ENCODE assay signal across 1 cellular context in the genomic region with DNA sequence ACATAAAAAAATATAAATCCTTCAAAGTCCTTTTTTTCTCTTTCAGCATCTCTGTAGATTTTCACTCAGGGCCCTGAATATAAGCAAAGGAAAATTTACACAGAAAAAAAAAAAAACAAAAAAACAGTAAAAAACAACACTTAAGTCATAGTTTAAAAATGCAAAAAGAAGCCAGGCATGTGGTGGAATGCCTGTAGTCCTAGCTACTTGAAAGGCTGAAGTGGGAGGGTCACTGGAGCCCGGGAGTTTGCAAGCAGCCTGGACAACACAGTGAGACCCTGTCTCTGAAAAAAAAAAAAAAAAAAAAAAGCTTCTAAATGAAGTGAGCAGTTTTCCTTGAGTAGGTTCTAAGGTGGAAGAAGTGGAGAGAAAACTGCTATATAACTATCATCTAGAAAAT.
TF ChIP-seq lines count a peak whose summit lies in the region.

No MANE protein-coding gene starts in this region.

TF ChIP-seq in HepG2, 621 proteins besides CTCF, POLR2A, EP300 and RAD21 (continued from another document):
- TF ChIP-seq KDM3A (CRISPR knock-in tag; IDR thresholded peaks at IDR 0.05; ENCODE audit: low read depth): no peak
- TF ChIP-seq, protein P1, sequence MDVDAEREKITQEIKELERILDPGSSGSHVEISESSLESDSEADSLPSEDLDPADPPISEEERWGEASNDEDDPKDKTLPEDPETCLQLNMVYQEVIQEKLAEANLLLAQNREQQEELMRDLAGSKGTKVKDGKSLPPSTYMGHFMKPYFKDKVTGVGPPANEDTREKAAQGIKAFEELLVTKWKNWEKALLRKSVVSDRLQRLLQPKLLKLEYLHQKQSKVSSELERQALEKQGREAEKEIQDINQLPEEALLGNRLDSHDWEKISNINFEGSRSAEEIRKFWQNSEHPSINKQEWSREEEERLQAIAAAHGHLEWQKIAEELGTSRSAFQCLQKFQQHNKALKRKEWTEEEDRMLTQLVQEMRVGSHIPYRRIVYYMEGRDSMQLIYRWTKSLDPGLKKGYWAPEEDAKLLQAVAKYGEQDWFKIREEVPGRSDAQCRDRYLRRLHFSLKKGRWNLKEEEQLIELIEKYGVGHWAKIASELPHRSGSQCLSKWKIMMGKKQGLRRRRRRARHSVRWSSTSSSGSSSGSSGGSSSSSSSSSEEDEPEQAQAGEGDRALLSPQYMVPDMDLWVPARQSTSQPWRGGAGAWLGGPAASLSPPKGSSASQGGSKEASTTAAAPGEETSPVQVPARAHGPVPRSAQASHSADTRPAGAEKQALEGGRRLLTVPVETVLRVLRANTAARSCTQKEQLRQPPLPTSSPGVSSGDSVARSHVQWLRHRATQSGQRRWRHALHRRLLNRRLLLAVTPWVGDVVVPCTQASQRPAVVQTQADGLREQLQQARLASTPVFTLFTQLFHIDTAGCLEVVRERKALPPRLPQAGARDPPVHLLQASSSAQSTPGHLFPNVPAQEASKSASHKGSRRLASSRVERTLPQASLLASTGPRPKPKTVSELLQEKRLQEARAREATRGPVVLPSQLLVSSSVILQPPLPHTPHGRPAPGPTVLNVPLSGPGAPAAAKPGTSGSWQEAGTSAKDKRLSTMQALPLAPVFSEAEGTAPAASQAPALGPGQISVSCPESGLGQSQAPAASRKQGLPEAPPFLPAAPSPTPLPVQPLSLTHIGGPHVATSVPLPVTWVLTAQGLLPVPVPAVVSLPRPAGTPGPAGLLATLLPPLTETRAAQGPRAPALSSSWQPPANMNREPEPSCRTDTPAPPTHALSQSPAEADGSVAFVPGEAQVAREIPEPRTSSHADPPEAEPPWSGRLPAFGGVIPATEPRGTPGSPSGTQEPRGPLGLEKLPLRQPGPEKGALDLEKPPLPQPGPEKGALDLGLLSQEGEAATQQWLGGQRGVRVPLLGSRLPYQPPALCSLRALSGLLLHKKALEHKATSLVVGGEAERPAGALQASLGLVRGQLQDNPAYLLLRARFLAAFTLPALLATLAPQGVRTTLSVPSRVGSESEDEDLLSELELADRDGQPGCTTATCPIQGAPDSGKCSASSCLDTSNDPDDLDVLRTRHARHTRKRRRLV (CRISPR knock-in tag; IDR thresholded peaks at IDR 0.05): no peak
- no peak for TF ChIP-seq ELK4 (CRISPR knock-in tag; IDR thresholded peaks at IDR 0.05; ENCODE audit: borderline replicate concordance)
- TF ChIP-seq, protein P2, sequence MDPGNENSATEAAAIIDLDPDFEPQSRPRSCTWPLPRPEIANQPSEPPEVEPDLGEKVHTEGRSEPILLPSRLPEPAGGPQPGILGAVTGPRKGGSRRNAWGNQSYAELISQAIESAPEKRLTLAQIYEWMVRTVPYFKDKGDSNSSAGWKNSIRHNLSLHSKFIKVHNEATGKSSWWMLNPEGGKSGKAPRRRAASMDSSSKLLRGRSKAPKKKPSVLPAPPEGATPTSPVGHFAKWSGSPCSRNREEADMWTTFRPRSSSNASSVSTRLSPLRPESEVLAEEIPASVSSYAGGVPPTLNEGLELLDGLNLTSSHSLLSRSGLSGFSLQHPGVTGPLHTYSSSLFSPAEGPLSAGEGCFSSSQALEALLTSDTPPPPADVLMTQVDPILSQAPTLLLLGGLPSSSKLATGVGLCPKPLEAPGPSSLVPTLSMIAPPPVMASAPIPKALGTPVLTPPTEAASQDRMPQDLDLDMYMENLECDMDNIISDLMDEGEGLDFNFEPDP (CRISPR knock-in tag; conservative IDR thresholded peaks at IDR 0.05): no peak
- no peak for TF ChIP-seq PBX2 (CRISPR knock-in tag; IDR thresholded peaks at IDR 0.05)
- TF ChIP-seq NFE2L2 (IDR thresholded peaks at IDR 0.05; ENCODE audit: low read length): no peak
- no peak for TF ChIP-seq DMAP1 (CRISPR knock-in tag; IDR thresholded peaks at IDR 0.05)
- no peak for TF ChIP-seq MXI1 (IDR thresholded peaks at IDR 0.05; ENCODE audit: borderline replicate concordance, low read depth, low read length)
- no peak for TF ChIP-seq ZNF136 (CRISPR knock-in tag; IDR thresholded peaks at IDR 0.05; ENCODE audit: low read depth)
- TF ChIP-seq GATAD2A (CRISPR knock-in tag; IDR thresholded peaks at IDR 0.05): no peak
- TF ChIP-seq ZNF720 (CRISPR knock-in tag; IDR thresholded peaks at IDR 0.05): no peak
- no peak for TF ChIP-seq NBN (conservative IDR thresholded peaks at IDR 0.05)
- no peak for TF ChIP-seq TRIM22 (IDR thresholded peaks at IDR 0.05)
- no peak for TF ChIP-seq CSRNP2 (CRISPR knock-in tag; conservative IDR thresholded peaks at IDR 0.05; ENCODE audit: low read depth)
- TF ChIP-seq KLF6 (CRISPR knock-in tag; IDR thresholded peaks at IDR 0.05): no peak
- TF ChIP-seq U2AF2 (IDR thresholded peaks at IDR 0.05; ENCODE audit: low read depth, low read length): no peak
- TF ChIP-seq GFI1 (CRISPR knock-in tag; IDR thresholded peaks at IDR 0.05; ENCODE audit: borderline replicate concordance): no peak
- no peak for TF ChIP-seq ZNF672 (CRISPR knock-in tag; IDR thresholded peaks at IDR 0.05)
- TF ChIP-seq ARID3A (IDR thresholded peaks at IDR 0.05; ENCODE audit: low read depth, low read length): no peak
